In the genomic region with DNA sequence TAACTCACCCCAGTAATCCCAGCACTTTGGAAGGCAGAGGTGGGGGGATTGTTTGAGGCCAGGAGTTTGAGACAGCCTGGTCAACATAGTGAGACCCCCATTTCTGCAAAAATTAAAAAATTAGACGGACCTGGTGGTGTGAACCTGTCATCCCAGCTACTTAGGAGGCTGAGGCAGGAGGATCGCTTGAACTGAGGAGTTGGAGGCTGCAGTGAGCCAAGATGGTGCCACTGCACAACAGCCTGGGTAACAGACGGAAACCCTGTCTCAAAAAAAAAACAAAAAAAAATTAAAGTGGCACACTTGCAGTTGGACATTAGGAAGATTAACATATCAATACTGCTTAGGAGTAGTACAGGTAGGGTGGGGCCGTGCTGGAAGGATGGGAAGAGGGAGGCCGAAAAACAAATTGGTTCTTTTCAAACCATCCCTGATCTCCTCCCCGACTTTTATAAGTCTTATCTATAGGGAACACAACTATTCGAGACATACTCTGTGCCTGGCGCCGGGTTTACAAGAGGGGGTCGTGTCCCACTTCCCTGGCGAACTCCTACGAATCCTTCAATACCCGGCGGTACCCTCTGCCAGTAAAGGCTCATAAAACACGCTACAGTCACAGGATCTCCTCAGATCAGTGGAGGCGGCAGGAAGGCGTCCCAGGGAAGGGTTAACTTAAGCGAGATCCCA, we compare ENCODE assay signal across 8 cellular contexts. TPM values are rescaled to one million over a fixed set of nuclear protein-coding genes. Genes with fewer than 3 reads are reported as not detected.
DNase-seq lines count a peak whose midpoint lies in the region; ATAC-seq and TF ChIP-seq lines count a peak whose summit lies in the region.

No MANE protein-coding gene starts in this region.

- H3K4me1 Mint-ChIP-seq in activated T-cell treated with anti-CD3 and anti-CD28 coated beads, Interleukin-2, amount 50 U/mL, for 4 hours (ENCODE audit: low read depth) = peaks cover 20% of the 10 kb centered on the region

- H3K36me3 Mint-ChIP-seq in activated T-cell treated with anti-CD3 and anti-CD28 coated beads, Interleukin-2, amount 50 U/mL, for 4 hours (ENCODE audit: insufficient read depth) = peaks cover 9% of the 10 kb centered on the region

- in situ Hi-C loops in transverse colon (cut with MboI; ENCODE audit: low pct_ligation_motif_present in 1 of 4, low pct_unique_long_range_greater_than_20kb in 1 of 4, low sequenced_read_pairs in 3 of 4) = no loop called here

- H3K27me3 Mint-ChIP-seq in activated T-cell treated with anti-CD3 and anti-CD28 coated beads, Interleukin-2, amount 50 U/mL, for 4 hours (ENCODE audit: low read depth) = no peaks in the 10 kb centered on the region

- TF ChIP-seq CTCF in right lobe of liver (IDR thresholded peaks at IDR 0.05) (no peak), transverse colon (IDR thresholded peaks at IDR 0.05) (no peak)

- H3K9me3 ChIP-seq in right lobe of liver = no peaks in the 10 kb centered on the region
- H3K9me3 ChIP-seq in transverse colon = no peaks in the 10 kb centered on the region

- peak overlapping the region; percentile 96 for H3K27ac ChIP-seq in angular gyrus (ENCODE audit: low read depth, low read length)
- peak overlapping the region in 1 of 3 donors; percentile 95 for H3K27ac ChIP-seq in right lobe of liver
- H3K27ac ChIP-seq in transverse colon = peak overlapping the region; percentile 88 to 94 (median 90)

- H3K36me3 ChIP-seq in right lobe of liver = peaks cover 0 to 3% (median 0%) of the 10 kb centered on the region in 4 donors
- H3K36me3 ChIP-seq in transverse colon = no peaks in the 10 kb centered on the region

- no peak for ATAC-seq in activated T-cell treated with anti-CD3 and anti-CD28 coated beads, Interleukin-2, amount 50 U/mL, for 4 hours
- no peak for ATAC-seq in right lobe of liver
- ATAC-seq in HG03432 (IDR thresholded peaks at IDR 0.05; ENCODE audit: unreplicated experiment) = no peak

- H3K4me3 Mint-ChIP-seq in activated T-cell treated with anti-CD3 and anti-CD28 coated beads, Interleukin-2, amount 50 U/mL, for 4 hours = peak overlapping the region; percentile 96

- TF ChIP-seq POLR2A in right lobe of liver (IDR thresholded peaks at IDR 0.05) = no peak
- TF ChIP-seq POLR2A in transverse colon (IDR thresholded peaks at IDR 0.05) = no peak

- intact Hi-C loops in right lobe of liver (cut with DNase I) = no loop called here
- intact Hi-C loops in transverse colon (cut with DNase I; ENCODE audit: low total_unique reads) = no loop called here

- H3K27me3 ChIP-seq in right lobe of liver = no peaks in the 10 kb centered on the region
- no peaks in the 10 kb centered on the region for H3K27me3 ChIP-seq in transverse colon

- no peak for TF ChIP-seq EP300 in transverse colon (IDR thresholded peaks at IDR 0.05; ENCODE audit: low read depth)

- 26% methylated on average over 12 of the region's 18 CpGs for WGBS in right lobe of liver (ENCODE audit: insufficient coverage, low coverage, low lambda C conversion rate, missing lambda C conversion rate)
- WGBS in transverse colon (ENCODE audit: low coverage in 1 of 2), 2 donors = 18 to 21% methylated on average over 11 to 18 of the region's 18 CpGs

- no peak for DNase-seq in activated T-cell treated with anti-CD3 and anti-CD28 coated beads, Interleukin-2, amount 50 U/mL, for 4 hours
- DNase-seq in activated T-cell treated with anti-CD3 and anti-CD28 coated beads, Interleukin-2, amount 50 U/mL, for 48 hours = no peak
- no peak for DNase-seq in right lobe of liver
- DNase-seq in transverse colon = no peak
- DNase-seq in NCI-H1436 treated with DMSO at 0.1 percent for 48 hours (lab: John Stamatoyannopoulos, UW) = no peak
- no peak for DNase-seq in stimulated activated CD4-positive, alpha-beta T cell treated with anti-CD3 and anti-CD28 coated beads, Interleukin-1b, Interleukin-23, amount 100 ng/mL, for 48 hours

- H3K4me3 ChIP-seq in right lobe of liver (peak overlapping the region; percentile 86 to 95 (median 93)), transverse colon (peak overlapping the region; percentile 60 to 78 (median 73))

- peaks cover 0 to 14% (median 2%) of the 10 kb centered on the region in 4 donors for H3K4me1 ChIP-seq in right lobe of liver
- peaks cover 6 to 20% (median 17%) of the 10 kb centered on the region in 4 donors for H3K4me1 ChIP-seq in transverse colon

- H3K9me3 Mint-ChIP-seq in activated T-cell treated with anti-CD3 and anti-CD28 coated beads, Interleukin-2, amount 50 U/mL, for 4 hours = no peaks in the 10 kb centered on the region

RNA-seq across cellular contexts. Expression of a gene that starts 0.6 kb away (rescaled TPM):
- total RNA-seq in activated T-cell treated with anti-CD3 and anti-CD28 coated beads, Interleukin-2, amount 50 U/mL, for 4 hours = 10 to 100 TPM; 67.3 to 74.2 (median 72.9) TPM
- 10 to 100 TPM; 11.1 to 27.2 (median 15.8) TPM for total RNA-seq in right lobe of liver
- total RNA-seq in transverse colon = 100 to 1,000 TPM in 1 of 4 donors, 10 to 100 TPM in 3; 18.0 to 581 (median 43.9) TPM

RNA-seq across cellular contexts. Expression of a gene that starts 0.9 kb away (rescaled TPM):
- total RNA-seq in activated T-cell treated with anti-CD3 and anti-CD28 coated beads, Interleukin-2, amount 50 U/mL, for 4 hours = 1 to 10 TPM; 6.6 to 8.6 (median 7.6) TPM
- 1 to 10 TPM; 2.9 to 4.9 (median 3.9) TPM for total RNA-seq in right lobe of liver
- total RNA-seq in transverse colon = 1 to 10 TPM; 4.9 to 9.4 (median 7.0) TPM

RNA-seq across cellular contexts. Expression of a gene that starts 8.2 kb away (rescaled TPM):
- total RNA-seq in activated T-cell treated with anti-CD3 and anti-CD28 coated beads, Interleukin-2, amount 50 U/mL, for 4 hours = 1 to 10 TPM; 3.0 to 4.8 (median 3.2) TPM
- total RNA-seq in right lobe of liver (1 to 10 TPM in 3 of 6 experiments, under 1 TPM in 3; 0.35 to 2.7 (median 1.1) TPM), transverse colon (1 to 10 TPM in 2 of 4 donors, not detected in 2; 4.4 to 5.6 TPM)

RNA-seq across cellular contexts. Expression of a gene that starts 17.1 kb away (rescaled TPM):
- total RNA-seq in activated T-cell treated with anti-CD3 and anti-CD28 coated beads, Interleukin-2, amount 50 U/mL, for 4 hours = 10 to 100 TPM; 13.4 to 16.0 (median 16.0) TPM
- total RNA-seq in right lobe of liver (1 to 10 TPM; 2.7 to 7.3 (median 4.3) TPM), transverse colon (10 to 100 TPM; 16.5 to 86.0 (median 54.9) TPM)

RNA-seq across cellular contexts. Expression of a gene that starts 17.3 kb away (rescaled TPM):
- total RNA-seq in activated T-cell treated with anti-CD3 and anti-CD28 coated beads, Interleukin-2, amount 50 U/mL, for 4 hours = 100 to 1,000 TPM; 471 to 592 (median 521) TPM
- total RNA-seq in right lobe of liver (10 to 100 TPM; 12.6 to 25.9 (median 20.8) TPM), transverse colon (10 to 100 TPM; 30.3 to 72.6 (median 38.7) TPM)
